In the genomic region with DNA sequence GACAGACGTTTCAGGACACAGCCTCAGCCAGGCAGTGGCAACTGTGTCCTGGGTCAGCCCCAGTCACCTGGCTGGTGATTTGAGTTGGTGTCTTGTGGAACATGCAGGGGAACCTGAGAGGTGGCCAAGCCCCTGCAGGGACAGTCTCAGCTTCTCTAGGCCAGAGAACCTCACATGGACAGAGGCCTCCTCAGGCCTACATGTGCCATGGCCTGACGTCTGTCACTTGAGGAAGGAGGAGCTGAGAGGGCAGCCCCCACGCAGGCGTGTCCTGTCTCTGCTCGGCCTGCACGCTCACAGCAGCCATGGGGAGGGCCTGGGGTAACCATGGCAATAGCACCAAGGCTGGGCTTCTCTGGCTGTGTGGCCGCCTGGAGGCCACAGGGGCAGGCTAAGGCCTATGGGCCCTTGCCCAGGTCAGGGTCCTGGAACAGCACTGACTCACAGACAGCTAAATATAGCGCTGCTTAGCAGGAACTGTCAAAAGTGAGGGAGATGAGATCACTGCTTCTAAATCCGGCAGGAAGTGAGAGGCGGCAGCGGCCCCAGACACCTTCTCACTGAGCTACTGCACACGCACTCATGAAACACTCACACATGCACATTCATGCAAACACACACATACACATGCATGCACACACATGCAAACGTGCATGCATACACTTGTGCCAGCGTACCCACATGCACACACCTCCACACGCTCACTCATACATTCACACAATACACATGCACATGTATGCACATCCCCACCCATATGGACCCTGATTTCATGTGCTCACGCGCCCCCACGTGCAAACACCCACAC, we compare ENCODE assay signal across 8 cellular contexts. TPM values are rescaled to one million over a fixed set of nuclear protein-coding genes. Genes with fewer than 3 reads are reported as not detected.
DNase-seq lines count a peak whose midpoint lies in the region; ATAC-seq, FAIRE-seq and TF ChIP-seq lines count a peak whose summit lies in the region.

No MANE protein-coding gene starts in this region.

- no peaks in the 10 kb centered on the region for H3K27me3 ChIP-seq in WERI-Rb-1 (ENCODE audit: insufficient read depth, low read depth, severe bottlenecking)
- no peaks in the 10 kb centered on the region for H3K27me3 ChIP-seq in bronchial epithelial cell (ENCODE audit: control insufficient read depth, insufficient read depth, low read length)

- FAIRE-seq in bronchial epithelial cell (lab: Jason Lieb, UNC), result peak; percentile 92

- no peak overlapping the region for H3K4me3 ChIP-seq in WERI-Rb-1 (ENCODE audit: low read depth, low read length)
- no peak overlapping the region for H3K4me3 ChIP-seq in bronchial epithelial cell (ENCODE audit: low read depth, low read length)

- DNase-seq in CMK (ENCODE audit: low read depth), result peak; percentile 62
- peak; percentile 15 for DNase-seq in HS-27A (ENCODE audit: low read depth)
- DNase-seq in WERI-Rb-1, result peak; percentile 90
- DNase-seq in bronchial epithelial cell (ENCODE audit: low read depth), result peak; percentile 88
- DNase-seq in left kidney (ENCODE audit: low read depth, low spot score), result peak; percentile 93
- DNase-seq in stimulated activated CD4-positive, alpha-beta T cell treated with anti-CD3 and anti-CD28 coated beads, Interleukin-4, amount 100 ng/mL, for 4 hours, result peak; percentile 61 to 82
- DNase-seq in NCI-H345 treated with DMSO at 0.1 percent for 48 hours (lab: John Stamatoyannopoulos, UW; ENCODE audit: unreplicated experiment), result no peak

- TF ChIP-seq CTCF in WERI-Rb-1 (IDR thresholded peaks at IDR 0.05; ENCODE audit: low read depth, low read length) (peak; percentile 16; the same call in 1 of the 2 replicates), bronchial epithelial cell (IDR thresholded peaks at IDR 0.05; ENCODE audit: insufficient read depth, low read length, severe bottlenecking) (no peak)

- no peaks in the 10 kb centered on the region for H3K36me3 ChIP-seq in WERI-Rb-1
- no peaks in the 10 kb centered on the region for H3K36me3 ChIP-seq in bronchial epithelial cell (ENCODE audit: control insufficient read depth, insufficient read depth, low read length)

- ATAC-seq in GM21360 (IDR thresholded peaks at IDR 0.05; ENCODE audit: unreplicated experiment), result peak; percentile 88

- no peaks in the 10 kb centered on the region for H3K9me3 ChIP-seq in WERI-Rb-1 (ENCODE audit: severe bottlenecking)

- peak overlapping the region; percentile 65 for H3K27ac ChIP-seq in WERI-Rb-1

RNA-seq across cellular contexts. Expression of a gene that starts 57.0 kb away (rescaled TPM):
- 74.5 and 109 TPM in 2 replicates for total RNA-seq in bronchial epithelial cell
